Comparison of ENCODE assay signal across 10 cellular contexts in the genomic region with DNA sequence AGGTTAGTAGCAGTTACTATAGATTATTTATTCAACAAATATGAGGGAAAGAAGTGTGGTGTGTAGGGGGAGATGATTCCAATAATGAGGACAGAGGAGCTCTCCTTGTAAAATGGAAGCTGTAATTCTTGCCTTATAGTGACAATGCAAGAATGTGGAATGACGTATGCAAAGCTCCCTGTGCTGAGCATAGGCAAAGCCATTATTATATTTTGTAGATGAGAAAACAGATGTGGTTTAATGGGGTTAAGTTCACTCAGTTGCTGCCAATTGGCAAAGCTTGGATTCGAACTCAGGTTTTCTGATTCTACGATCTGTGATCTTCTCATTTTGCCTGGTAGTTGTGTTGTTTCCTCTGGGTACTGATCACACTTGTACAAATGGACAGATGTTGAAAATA.
"Had no signal": no experiment of that assay in that cellular context is flagged by ENCODE, and none has a peak within 500 bp of the region (broad histone marks: within the 10 kb centered on the region; RNA-seq: fewer than 3 reads in every experiment).

No MANE protein-coding gene starts in this region.

- H2AFZ ChIP-seq: GM23338 had no signal

- H3K9me3 ChIP-seq: HAP-1 had no signal

- FAIRE-seq: H1, H54 had no signal

- DNase-seq: GOT3, H7, H9, HCEC 1CT, HFFc6 had no signal

- ATAC-seq: GM23338, HCT116 had no signal

- H3K36me3 ChIP-seq: HAP-1 had no signal

- H3K4me2 ChIP-seq: GM23338 had no signal

- H3K4me3 ChIP-seq: GM23338, HAP-1 had no signal
